1 cellular context compared by ENCODE assay signal in genomic region chr5:97554992-97555981, GRCh38.
TF ChIP-seq lines count a peak whose summit lies in the region.

No MANE protein-coding gene starts in this region.

TF ChIP-seq in IMR-90, 13 proteins besides CTCF, POLR2A, EP300 and RAD21 (continued from another document):
- TF ChIP-seq ELK1 (IDR thresholded peaks at IDR 0.05; ENCODE audit: borderline replicate concordance, low read depth, low read length), result no peak
- TF ChIP-seq MXI1 (IDR thresholded peaks at IDR 0.05; ENCODE audit: borderline replicate concordance, low read depth, low read length), result no peak
- no peak for TF ChIP-seq SMC3 (IDR thresholded peaks at IDR 0.05; ENCODE audit: low read depth, low read length)
- TF ChIP-seq MAZ (IDR thresholded peaks at IDR 0.05; ENCODE audit: borderline replicate concordance, low read depth, low read length), result no peak
- TF ChIP-seq MAFK (IDR thresholded peaks at IDR 0.05; ENCODE audit: low read depth, low read length), result no peak
- TF ChIP-seq NFE2L2 (IDR thresholded peaks at IDR 0.05; ENCODE audit: low read depth, low read length), result no peak
- TF ChIP-seq CEBPB (IDR thresholded peaks at IDR 0.05; ENCODE audit: low read depth, low read length), result no peak
